11 cellular contexts compared by ENCODE assay signal in the genomic region with DNA sequence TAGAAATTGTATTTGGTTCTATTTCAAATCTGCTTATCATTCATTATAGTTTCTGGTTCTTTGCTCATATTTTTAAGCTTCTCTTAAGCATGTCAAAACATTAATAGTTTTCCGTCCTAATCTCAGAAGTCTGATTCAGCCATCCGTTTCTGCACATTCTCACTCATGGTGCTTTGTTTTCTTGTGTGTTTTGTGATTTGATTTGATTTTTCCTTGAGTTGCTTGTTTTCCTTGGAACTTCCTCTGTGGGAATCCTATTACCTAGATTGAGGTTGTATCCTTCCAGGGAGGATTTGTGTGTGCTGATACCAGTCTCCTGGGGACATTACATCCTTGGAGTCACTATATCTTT. TPM values are rescaled to one million over a fixed set of nuclear protein-coding genes. Genes with fewer than 3 reads are reported as not detected.
DNase-seq lines count a peak whose midpoint lies in the region; ATAC-seq and TF ChIP-seq lines count a peak whose summit lies in the region.
"Had no signal": no experiment of that assay in that cellular context is flagged by ENCODE, and none has a peak within 500 bp of the region (broad histone marks: within the 10 kb centered on the region; RNA-seq: fewer than 3 reads in every experiment).

No MANE protein-coding gene starts in this region.

- H3K27ac Mint-ChIP-seq in activated naive CD4-positive, alpha-beta T cell treated with anti-CD3 and anti-CD28 coated beads, Interleukin-2, amount 50 U/mL, for 24 hours: peak overlapping the region; percentile 76
- peak overlapping the region in 1 of 2 donors; percentile 69 for H3K27ac Mint-ChIP-seq in stimulated activated naive CD8-positive, alpha-beta T cell treated with anti-CD3 and anti-CD28 coated beads, Interleukin-15, amount 100 ng/mL, for 72 hours
- no peak overlapping the region for H3K27ac Mint-ChIP-seq in activated CD8-positive, alpha-beta memory T cell treated with anti-CD3 and anti-CD28 coated beads, Interleukin-2, amount 10 ng/mL, durations not matched to agents 7 days and 5 days
- H3K27ac Mint-ChIP-seq: activated naive CD4-positive, alpha-beta T cell treated with anti-CD3 and anti-CD28 coated beads, Interleukin-2, amount 10 ng/mL, durations not matched to agents 7 days and 5 days had no signal

- H3K9me2 ChIP-seq in hepatocyte (replicated peaks; ENCODE audit: insufficient read depth): no peaks in the 10 kb centered on the region

- no peaks in the 10 kb centered on the region for H3K27me3 ChIP-seq in WERI-Rb-1 (ENCODE audit: insufficient read depth, low read depth, severe bottlenecking)
- H3K27me3 ChIP-seq in hepatocyte: no peaks in the 10 kb centered on the region
- H3K27me3 ChIP-seq: colonic mucosa had no signal

- TF ChIP-seq CTCF in WERI-Rb-1 (IDR thresholded peaks at IDR 0.05; ENCODE audit: low read depth, low read length) (no peak), hepatocyte (IDR thresholded peaks at IDR 0.05; ENCODE audit: poor library complexity) (no peak)

- peaks cover 91% of the 10 kb centered on the region for H3K79me2 ChIP-seq in hepatocyte

- ATAC-seq in stimulated activated naive CD8-positive, alpha-beta T cell treated with anti-CD3 and anti-CD28 coated beads, Interleukin-15, amount 100 ng/mL, for 72 hours: no peak
- no peak for ATAC-seq in activated CD8-positive, alpha-beta memory T cell treated with anti-CD3 and anti-CD28 coated beads, Interleukin-2, amount 10 ng/mL, durations not matched to agents 7 days and 5 days

- CTCF ChIA-PET in activated CD8-positive, alpha-beta memory T cell treated with anti-CD3 and anti-CD28 coated beads, Interleukin-2, amount 10 ng/mL, durations not matched to agents 7 days and 5 days (lab: Charles Lee): interaction anchor here (1.6 kb wide), 1 partner anchor 42 kb away, joined by 3 read pairs; no protein-coding TSS in a partner anchor

- WGBS in hepatocyte (ENCODE audit: low lambda C conversion rate, missing lambda C conversion rate): 88% methylated on average over 2 of the region's 2 CpGs

- peaks cover 79% of the 10 kb centered on the region for H3K4me1 Mint-ChIP-seq in activated naive CD4-positive, alpha-beta T cell treated with anti-CD3 and anti-CD28 coated beads, Interleukin-2, amount 50 U/mL, for 24 hours
- peaks cover 74% of the 10 kb centered on the region for H3K4me1 Mint-ChIP-seq in stimulated activated naive CD8-positive, alpha-beta T cell treated with anti-CD3 and anti-CD28 coated beads, Interleukin-15, amount 100 ng/mL, for 72 hours
- H3K4me1 Mint-ChIP-seq in activated CD8-positive, alpha-beta memory T cell treated with anti-CD3 and anti-CD28 coated beads, Interleukin-2, amount 10 ng/mL, durations not matched to agents 7 days and 5 days: peaks cover 37% of the 10 kb centered on the region

- peaks cover 11% of the 10 kb centered on the region for H3K4me1 ChIP-seq in hepatocyte (ENCODE audit: insufficient read depth)
- H3K4me1 ChIP-seq: colonic mucosa had no signal

- H3K36me3 Mint-ChIP-seq in activated naive CD4-positive, alpha-beta T cell treated with anti-CD3 and anti-CD28 coated beads, Interleukin-2, amount 50 U/mL, for 24 hours: peaks cover 33% of the 10 kb centered on the region
- peaks cover 40% of the 10 kb centered on the region for H3K36me3 Mint-ChIP-seq in activated CD8-positive, alpha-beta memory T cell treated with anti-CD3 and anti-CD28 coated beads, Interleukin-2, amount 10 ng/mL, durations not matched to agents 7 days and 5 days

- H3K27ac ChIP-seq in WERI-Rb-1 (peak overlapping the region; percentile 98), hepatocyte (no peak overlapping the region)
- H3K27ac ChIP-seq: colonic mucosa had no signal

- H3K9me3 ChIP-seq in WERI-Rb-1 (ENCODE audit: severe bottlenecking): no peaks in the 10 kb centered on the region
- no peaks in the 10 kb centered on the region for H3K9me3 ChIP-seq in hepatocyte (ENCODE audit: low read depth)
- H3K9me3 ChIP-seq: colonic mucosa had no signal

- H3K4me2 ChIP-seq in hepatocyte: peak overlapping the region; percentile 54

- H3K4me3 ChIP-seq in WERI-Rb-1 (ENCODE audit: low read depth, low read length): no peak overlapping the region
- no peak overlapping the region for H3K4me3 ChIP-seq in hepatocyte
- H3K4me3 ChIP-seq: colonic mucosa had no signal

- no peak for DNase-seq in activated naive CD4-positive, alpha-beta T cell treated with Interleukin-2 at 50 U/mL for 16 hours
- DNase-seq in WERI-Rb-1 (no peak), hepatocyte (ENCODE audit: low spot score) (no peak), NCI-H1048 (lab: John Stamatoyannopoulos, UW) (no peak), AG08396 (ENCODE audit: low spot score) (no peak)
- DNase-seq in stimulated activated naive CD8-positive, alpha-beta T cell treated with anti-CD3 and anti-CD28 coated beads, Interleukin-15, amount 100 ng/mL, for 72 hours: no peak
- DNase-seq in activated CD8-positive, alpha-beta memory T cell treated with anti-CD3 and anti-CD28 coated beads, Interleukin-2, amount 10 ng/mL, durations not matched to agents 7 days and 5 days: no peak
- DNase-seq: activated naive CD4-positive, alpha-beta T cell treated with anti-CD3 and anti-CD28 coated beads, Interleukin-2, amount 10 ng/mL, durations not matched to agents 7 days and 5 days; colonic mucosa; SHP77 treated with DMSO at 0.1 percent for 48 hours had no signal

- peak overlapping the region; percentile 82 for H3K4me3 Mint-ChIP-seq in activated naive CD4-positive, alpha-beta T cell treated with anti-CD3 and anti-CD28 coated beads, Interleukin-2, amount 50 U/mL, for 24 hours
- peak overlapping the region; percentile 58 to 78 for H3K4me3 Mint-ChIP-seq in stimulated activated naive CD8-positive, alpha-beta T cell treated with anti-CD3 and anti-CD28 coated beads, Interleukin-15, amount 100 ng/mL, for 72 hours
- H3K4me3 Mint-ChIP-seq in activated CD8-positive, alpha-beta memory T cell treated with anti-CD3 and anti-CD28 coated beads, Interleukin-2, amount 10 ng/mL, durations not matched to agents 7 days and 5 days: no peak overlapping the region
- H3K4me3 Mint-ChIP-seq: activated naive CD4-positive, alpha-beta T cell treated with anti-CD3 and anti-CD28 coated beads, Interleukin-2, amount 10 ng/mL, durations not matched to agents 7 days and 5 days had no signal

- no peaks in the 10 kb centered on the region for H3K9me3 Mint-ChIP-seq in activated naive CD4-positive, alpha-beta T cell treated with anti-CD3 and anti-CD28 coated beads, Interleukin-2, amount 50 U/mL, for 24 hours
- peaks cover 19 to 35% of the 10 kb centered on the region in 2 donors for H3K9me3 Mint-ChIP-seq in stimulated activated naive CD8-positive, alpha-beta T cell treated with anti-CD3 and anti-CD28 coated beads, Interleukin-15, amount 100 ng/mL, for 72 hours
- peaks cover 4% of the 10 kb centered on the region for H3K9me3 Mint-ChIP-seq in activated CD8-positive, alpha-beta memory T cell treated with anti-CD3 and anti-CD28 coated beads, Interleukin-2, amount 10 ng/mL, durations not matched to agents 7 days and 5 days (ENCODE audit: low read depth)

- H4K20me1 ChIP-seq in hepatocyte (ENCODE audit: insufficient read depth, poor library complexity, severe bottlenecking): peaks cover 47% of the 10 kb centered on the region

- H3K36me3 ChIP-seq in WERI-Rb-1 (no peaks in the 10 kb centered on the region; the same call in none of the 2 replicates), hepatocyte (replicated peaks; ENCODE audit: insufficient read depth, low read depth) (no peaks in the 10 kb centered on the region)
- H3K36me3 ChIP-seq: colonic mucosa had no signal

- H2AFZ ChIP-seq in hepatocyte: no peak overlapping the region

- H3K27me3 Mint-ChIP-seq in activated naive CD4-positive, alpha-beta T cell treated with anti-CD3 and anti-CD28 coated beads, Interleukin-2, amount 50 U/mL, for 24 hours: no peaks in the 10 kb centered on the region
- no peaks in the 10 kb centered on the region for H3K27me3 Mint-ChIP-seq in stimulated activated naive CD8-positive, alpha-beta T cell treated with anti-CD3 and anti-CD28 coated beads, Interleukin-15, amount 100 ng/mL, for 72 hours
- H3K27me3 Mint-ChIP-seq in activated CD8-positive, alpha-beta memory T cell treated with anti-CD3 and anti-CD28 coated beads, Interleukin-2, amount 10 ng/mL, durations not matched to agents 7 days and 5 days: no peaks in the 10 kb centered on the region
- H3K27me3 Mint-ChIP-seq: activated naive CD4-positive, alpha-beta T cell treated with anti-CD3 and anti-CD28 coated beads, Interleukin-2, amount 10 ng/mL, durations not matched to agents 7 days and 5 days had no signal

RNA-seq across cellular contexts. Expression of a gene that starts 7.9 kb away (rescaled TPM):
- total RNA-seq in hepatocyte: 32.8 and 34.7 TPM in 2 replicates
- 28.7 and 34.1 TPM in 2 replicates for polyA plus RNA-seq in hepatocyte
- 10 to 100 TPM; 14.9 to 39.4 TPM for total RNA-seq in activated CD8-positive, alpha-beta memory T cell treated with anti-CD3 and anti-CD28 coated beads, Interleukin-2, amount 10 ng/mL, durations not matched to agents 7 days and 5 days
